In genomic region chr2:241653210-241653750, GRCh38 we compare ENCODE assay signal across 2 cellular contexts.
TF ChIP-seq lines count a peak whose summit lies in the region.

No MANE protein-coding gene starts in this region.

TF ChIP-seq in WTC11, 78 proteins besides CTCF, POLR2A, EP300 and RAD21:
- no peak for TF ChIP-seq PRRX2 (CRISPR knock-in tag; IDR thresholded peaks at IDR 0.05)
- 0 out of 2 replicates have a peak, but pooled peaks have one; percentile 17 for TF ChIP-seq GABPB1 (CRISPR knock-in tag; IDR thresholded peaks at IDR 0.05)
- TF ChIP-seq PREB (CRISPR knock-in tag; IDR thresholded peaks at IDR 0.05; ENCODE audit: borderline replicate concordance), result no peak
- TF ChIP-seq HMGXB4 (CRISPR knock-in tag; IDR thresholded peaks at IDR 0.05), result no peak
- TF ChIP-seq JAZF1 (CRISPR knock-in tag; IDR thresholded peaks at IDR 0.05), result no peak
TF ChIP-seq in WTC11: peak in this region for 1.

TF ChIP-seq in endothelial cell of umbilical vein, 7 proteins besides CTCF, POLR2A, EP300 and RAD21:
- TF ChIP-seq JUN (IDR thresholded peaks at IDR 0.05; ENCODE audit: borderline replicate concordance, insufficient read depth, insufficient read length, low read depth) (no peak), MAX (IDR thresholded peaks at IDR 0.05; ENCODE audit: insufficient read depth, insufficient read length) (no peak), MYC (IDR thresholded peaks at IDR 0.05; ENCODE audit: low read depth, low read length) (no peak), EZH2 (IDR thresholded peaks at IDR 0.05; ENCODE audit: borderline replicate concordance, low read depth, low read length, severe bottlenecking) (no peak), FOS (IDR thresholded peaks at IDR 0.05; ENCODE audit: borderline replicate concordance, insufficient read depth, low read length) (no peak), GATA2 (IDR thresholded peaks at IDR 0.05; ENCODE audit: insufficient read depth, insufficient read length, low read depth, low read length) (no peak), POLR2AphosphoS5 (IDR thresholded peaks at IDR 0.05; ENCODE audit: insufficient read depth, low read depth, low read length) (no peak)
